8 cellular contexts compared by ENCODE assay signal in the genomic region with DNA sequence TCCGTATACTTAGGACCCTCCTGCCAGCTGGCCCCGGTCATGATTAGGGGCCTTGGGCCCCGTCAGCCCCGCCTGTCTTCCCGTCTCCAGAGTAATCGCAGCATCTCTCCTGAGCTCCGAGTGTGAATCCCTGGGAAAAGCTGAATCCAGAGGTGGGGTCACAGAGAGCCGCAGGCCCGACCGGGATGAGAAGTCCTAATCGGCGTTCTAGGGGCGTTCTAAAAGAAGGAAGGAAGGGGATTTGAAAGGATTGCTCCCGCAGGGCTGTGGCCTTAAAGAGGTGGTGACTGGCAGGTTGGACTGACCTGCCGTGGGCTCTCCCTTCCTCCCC. TPM values are rescaled to one million over a fixed set of nuclear protein-coding genes. Genes with fewer than 3 reads are reported as not detected.
DNase-seq lines count a peak whose midpoint lies in the region; ATAC-seq and TF ChIP-seq lines count a peak whose summit lies in the region.

No MANE protein-coding gene starts in this region.

- H3K4me3 Mint-ChIP-seq in natural killer cell, result peak overlapping the region; percentile 95

- H3K27me3 ChIP-seq in duodenal mucosa (ENCODE audit: control insufficient read depth in 1 of 2, insufficient read depth in 2 of 2, low read length in 2 of 2), result no peaks in the 10 kb centered on the region

- intact Hi-C loops in natural killer cell (cut with micrococcal nuclease), result loop anchor here (5.0 to 10.0 kb wide), 5 partner anchors 211 to 1216 kb away; a partner anchor contains a TSS

- no peaks in the 10 kb centered on the region for H3K9me3 ChIP-seq in duodenal mucosa (ENCODE audit: control insufficient read depth in 1 of 2, low read length in 2 of 2)

- peaks cover 20% of the 10 kb centered on the region for H3K36me3 Mint-ChIP-seq in natural killer cell

- peaks cover 7 to 8% of the 10 kb centered on the region in 2 donors for H3K27me3 Mint-ChIP-seq in natural killer cell (ENCODE audit: low read depth in 2 of 2)

- ATAC-seq in GM21825 (IDR thresholded peaks at IDR 0.05; ENCODE audit: unreplicated experiment) (peak; percentile 1), natural killer cell (no peak), GM21390 (IDR thresholded peaks at IDR 0.05; ENCODE audit: unreplicated experiment) (no peak)

- peaks cover 3 to 4% of the 10 kb centered on the region in 2 donors for H3K36me3 ChIP-seq in duodenal mucosa (ENCODE audit: control insufficient read depth in 1 of 2, insufficient read depth in 2 of 2, low read length in 2 of 2)

- no peak for TF ChIP-seq CTCF in natural killer cell (IDR thresholded peaks at IDR 0.05)

- H3K4me1 Mint-ChIP-seq in natural killer cell, result peaks cover 64% of the 10 kb centered on the region in 2 donors

- H3K9me3 Mint-ChIP-seq in natural killer cell, result no peaks in the 10 kb centered on the region

- H3K9ac ChIP-seq in duodenal mucosa (ENCODE audit: low read depth in 1 of 2, low read length in 2 of 2), result peak overlapping the region; percentile 92 to 93

- peak overlapping the region; percentile 99 to 100 for H3K27ac Mint-ChIP-seq in natural killer cell

- peaks cover 29 to 35% of the 10 kb centered on the region in 2 donors for H3K4me1 ChIP-seq in duodenal mucosa (ENCODE audit: control insufficient read depth in 1 of 2, insufficient read depth in 2 of 2, low read length in 2 of 2)

- DNase-seq in NCI-H82 treated with DMSO at 0.1 percent for 48 hours (lab: John Stamatoyannopoulos, UW; ENCODE audit: unreplicated experiment) (peak; percentile 76), natural killer cell (no peak), NK-92 (lab: John Stamatoyannopoulos, UW; ENCODE audit: unreplicated experiment) (no peak), SW 1271 (lab: John Stamatoyannopoulos, UW) (no peak), SHP77 (lab: John Stamatoyannopoulos, UW) (no peak)

- H3K4me3 ChIP-seq in duodenal mucosa (ENCODE audit: low read depth in 1 of 2, low read length in 2 of 2), result peak overlapping the region; percentile 87 to 89

- peak overlapping the region; percentile 83 for H3K27ac ChIP-seq in duodenal mucosa (ENCODE audit: low read depth, low read length)

RNA-seq across cellular contexts. Expression of a gene that starts 0.4 kb away (rescaled TPM):
- total RNA-seq in natural killer cell, result 10 to 100 TPM; 55.7 to 80.6 (median 70.3) TPM

RNA-seq across cellular contexts. Expression of a gene that starts 38.4 kb away (rescaled TPM):
- not detected for total RNA-seq in natural killer cell

RNA-seq across cellular contexts. Expression of a gene that starts 58.2 kb away (rescaled TPM):
- 10 to 100 TPM; 23.9 to 30.7 (median 29.9) TPM for total RNA-seq in natural killer cell
